7 cellular contexts compared by ENCODE assay signal in the genomic region with DNA sequence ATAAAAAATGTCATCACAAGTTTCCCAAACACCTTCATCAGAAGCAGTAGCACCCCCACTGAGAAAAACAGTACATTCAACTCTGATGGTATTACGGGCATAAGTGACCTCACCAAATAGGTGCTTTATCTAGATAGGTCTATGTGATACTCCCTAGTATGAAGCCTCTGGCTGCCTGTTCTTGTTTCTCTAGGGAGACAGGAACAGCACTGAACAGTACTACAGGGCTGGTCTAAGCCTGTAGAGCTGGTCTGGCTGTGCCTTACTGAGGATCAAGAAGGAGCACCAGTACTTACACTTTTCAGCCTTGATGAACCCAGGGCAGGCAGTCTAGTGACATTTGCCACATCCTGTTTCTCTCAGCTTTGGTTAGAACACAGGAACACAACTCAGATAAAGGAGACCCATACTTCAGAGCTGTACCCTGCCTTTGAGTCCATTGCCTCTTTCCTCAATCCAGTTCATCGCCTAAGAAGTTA. TPM values are rescaled to one million over a fixed set of nuclear protein-coding genes. Genes with fewer than 3 reads are reported as not detected.
DNase-seq lines count a peak whose midpoint lies in the region; ATAC-seq and TF ChIP-seq lines count a peak whose summit lies in the region.

No MANE protein-coding gene starts in this region.

- DNase-seq in activated T-cell treated with anti-CD3 and anti-CD28 coated beads, Interleukin-2, amount 50 U/mL, for 48 hours: peak; percentile 58 to 62
- DNase-seq in psoas muscle (no peak), DMS53 treated with DMSO at 0.1 percent for 48 hours (lab: John Stamatoyannopoulos, UW; ENCODE audit: unreplicated experiment) (no peak), uterus (no peak), G401 (ENCODE audit: low spot score) (no peak)

- peaks cover 8 to 41% of the 10 kb centered on the region in 2 donors for H3K36me3 ChIP-seq in psoas muscle (ENCODE audit: insufficient read depth in 1 of 2, low read depth in 1 of 2)
- no peaks in the 10 kb centered on the region for H3K36me3 ChIP-seq in uterus

- H3K4me3 ChIP-seq in psoas muscle: no peak overlapping the region
- H3K4me3 ChIP-seq in uterus: no peak overlapping the region

- ATAC-seq in GM19452 (IDR thresholded peaks at IDR 0.05; ENCODE audit: unreplicated experiment) (peak; percentile 80), HG03135 (IDR thresholded peaks at IDR 0.05; ENCODE audit: unreplicated experiment) (peak; percentile 63), psoas muscle (peak in 2 of 4 donors; percentile 27)

- in situ Hi-C loops in G401 (cut with HindIII; ENCODE audit: low sequenced_read_pairs): no loop called here

- 92 to 95% (median 93%) methylated on average over 2 of the region's 2 CpGs for WGBS in psoas muscle, 3 donors

- intact Hi-C loops in psoas muscle (cut with DNase I) (no loop called here), uterus (cut with DNase I; ENCODE audit: low total_unique reads) (no loop called here)

- no peak for TF ChIP-seq POLR2A in uterus (IDR thresholded peaks at IDR 0.05)

- H3K27me3 ChIP-seq in psoas muscle (ENCODE audit: insufficient read depth in 3 of 3, low read length in 2 of 3) (no peaks in the 10 kb centered on the region), uterus (no peaks in the 10 kb centered on the region)

- TF ChIP-seq CTCF in psoas muscle (IDR thresholded peaks at IDR 0.05): no peak
- no peak for TF ChIP-seq CTCF in uterus (IDR thresholded peaks at IDR 0.05)

- H3K4me1 ChIP-seq in psoas muscle (peaks cover 10% of the 10 kb centered on the region), uterus (peaks cover 0 to 7% of the 10 kb centered on the region in 2 donors)

- peak overlapping the region; percentile 17 for H3K27ac ChIP-seq in psoas muscle
- no peak overlapping the region for H3K27ac ChIP-seq in uterus

- H3K9me3 ChIP-seq in psoas muscle (no peaks in the 10 kb centered on the region), uterus (no peaks in the 10 kb centered on the region)

RNA-seq across cellular contexts. Expression of gene OXNAD1, which starts 35.9 kb away (rescaled TPM):
- 10 to 100 TPM in 2 of 4 donors, 1 to 10 TPM in 2; 5.4 to 15.5 (median 9.0) TPM for total RNA-seq in psoas muscle
- polyA plus RNA-seq in psoas muscle: 10 to 100 TPM in 2 of 3 donors, 1 to 10 TPM in 1; 8.2 to 24.4 (median 11.9) TPM
- 10 to 100 TPM; 14.7 to 33.2 (median 32.3) TPM for total RNA-seq in uterus
- 10.8 and 14.8 TPM in 2 replicates for total RNA-seq in G401 (2014; rRNA removed; shearing (Covaris generic))

RNA-seq across cellular contexts. Expression of gene DPH3, which starts 36.2 kb away (rescaled TPM):
- total RNA-seq in psoas muscle (10 to 100 TPM; 23.5 to 53.3 (median 43.3) TPM), uterus (10 to 100 TPM; 18.2 to 24.2 (median 19.3) TPM)
- 100 to 1,000 TPM in 1 of 3 donors, 10 to 100 TPM in 2; 33.4 to 108 (median 76.9) TPM for polyA plus RNA-seq in psoas muscle
- 14.2 and 16.5 TPM in 2 replicates for total RNA-seq in G401 (2014; rRNA removed; shearing (Covaris generic))

Comparison
In these comparisons a context has a peak if more than half of its experiments do, and no peak if none do; other contexts are left out.
1. DNase-seq: peak in activated T-cell treated with anti-CD3 and anti-CD28 coated beads, Interleukin-2, amount 50 U/mL, for 48 hours (2 of 2); none in psoas muscle (0 of 2), DMS53 treated with DMSO at 0.1 percent for 48 hours (single experiment), uterus (0 of 2) and G401 (single experiment).